In the genomic region with DNA sequence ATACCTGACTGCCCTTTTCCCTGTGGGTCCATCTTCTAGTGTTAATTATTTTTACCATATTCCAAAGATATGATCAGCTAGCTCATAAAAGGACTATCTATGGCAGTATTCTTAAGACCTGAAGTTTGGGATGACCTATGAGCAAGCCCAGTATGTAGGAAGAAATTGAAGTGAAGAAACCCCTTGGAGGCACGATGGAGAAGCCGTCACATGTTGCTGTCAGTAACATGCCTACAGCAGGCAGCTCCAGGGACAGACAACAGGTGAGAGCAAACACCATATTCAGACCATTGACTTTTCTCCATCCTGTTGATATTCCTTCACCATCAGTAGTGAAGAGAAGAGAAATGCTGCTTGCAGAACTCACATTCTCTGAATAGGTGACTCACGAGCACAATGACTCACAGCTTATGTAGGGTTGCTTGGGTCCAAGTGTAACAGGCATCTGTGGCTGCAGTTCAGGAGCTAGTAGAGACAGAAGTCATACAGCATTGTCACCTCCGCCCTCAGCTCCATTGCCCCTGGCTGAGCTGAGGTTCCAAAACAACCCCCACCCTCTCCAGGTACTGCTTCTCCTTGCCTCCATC, we compare ENCODE assay signal across 10 cellular contexts. TPM values are rescaled to one million over a fixed set of nuclear protein-coding genes. Genes with fewer than 3 reads are reported as not detected.
DNase-seq lines count a peak whose midpoint lies in the region; ATAC-seq, FAIRE-seq and TF ChIP-seq lines count a peak whose summit lies in the region.
"Had no signal": no experiment of that assay in that cellular context is flagged by ENCODE, and none has a peak within 500 bp of the region (broad histone marks: within the 10 kb centered on the region; RNA-seq: fewer than 3 reads in every experiment).

No MANE protein-coding gene starts in this region.

- peaks cover 0 to 3% of the 10 kb centered on the region in 2 experiments for H3K27me3 ChIP-seq in endothelial cell of umbilical vein (ENCODE audit: control insufficient read depth in 2 of 2, insufficient read depth in 2 of 2, low read length in 2 of 2)

- intact Hi-C loops in endothelial cell of umbilical vein (cut with micrococcal nuclease) = loop anchor here (1.0 to 2.0 kb wide), 2 partner anchors 51 to 246 kb away; no protein-coding TSS in a partner anchor

- POLR2A ChIA-PET in endothelial cell of umbilical vein (lab: Charles Lee) = no interaction called here

- DNase-seq in activated T-cell treated with anti-CD3 and anti-CD28 coated beads, Interleukin-2, amount 50 U/mL, for 4 hours = no peak
- DNase-seq in activated T-cell treated with anti-CD3 and anti-CD28 coated beads for 4 hours (no peak), NCI-H460 (ENCODE audit: extremely low read depth, low read depth) (peak; percentile 64), endothelial cell of umbilical vein (ENCODE audit: low read depth, low spot score) (peak; percentile 87), smooth muscle cell of the brain vasculature (ENCODE audit: low read depth, low spot score) (peak; percentile 20), epidermal melanocyte (ENCODE audit: insufficient read length, low spot score) (no peak), GOT3 (lab: John Stamatoyannopoulos, UW) (no peak), RPMI8226 (no peak)

- ATAC-seq in activated T-cell treated with anti-CD3 and anti-CD28 coated beads, Interleukin-2, amount 50 U/mL, for 4 hours = peak; percentile 76 to 78

- no peaks in the 10 kb centered on the region for H3K79me2 ChIP-seq in endothelial cell of umbilical vein (ENCODE audit: control insufficient read depth, insufficient read depth, low read length)

- no peak overlapping the region for H3K4me3 ChIP-seq in endothelial cell of umbilical vein (replicated peaks in 1 of 3; ENCODE audit: insufficient read depth in 1 of 3, low read depth in 1 of 3, low read length in 3 of 3)

- FAIRE-seq in endothelial cell of umbilical vein (lab: Jason Lieb, UNC) = peak; percentile 94

- H3K9ac ChIP-seq in endothelial cell of umbilical vein (replicated peaks; ENCODE audit: extremely low read depth, insufficient read depth, low read length) = no peak overlapping the region

- H3K9me3 Mint-ChIP-seq in activated T-cell treated with anti-CD3 and anti-CD28 coated beads, Interleukin-2, amount 50 U/mL, for 4 hours = no peaks in the 10 kb centered on the region

- TF ChIP-seq CTCF in endothelial cell of umbilical vein (IDR thresholded peaks at IDR 0.05; ENCODE audit: extremely low read depth in 1 of 2, insufficient read depth in 1 of 2, low read depth in 1 of 2, low read length in 2 of 2) = no peak

- no peaks in the 10 kb centered on the region for H4K20me1 ChIP-seq in endothelial cell of umbilical vein (replicated peaks; ENCODE audit: control insufficient read depth, extremely low read depth, insufficient read depth, low read length)

- no TSS peak for BruUV-seq in endothelial cell of umbilical vein (replicated peaks; lab: Mats Ljungman, UMichigan)

- H3K9me1 ChIP-seq in endothelial cell of umbilical vein (replicated peaks; ENCODE audit: control insufficient read depth, extremely low read depth, insufficient read depth, low read length) = no peaks in the 10 kb centered on the region

- peaks cover 35% of the 10 kb centered on the region for H3K27me3 Mint-ChIP-seq in activated T-cell treated with anti-CD3 and anti-CD28 coated beads, Interleukin-2, amount 50 U/mL, for 4 hours (ENCODE audit: low read depth)

- dilution Hi-C loops in endothelial cell of umbilical vein (cut with MboI; ENCODE audit: extremely low pct_ligation_motif_present, low sequenced_read_pairs) = no loop called here

- peaks cover 42% of the 10 kb centered on the region for H3K4me1 ChIP-seq in endothelial cell of umbilical vein (ENCODE audit: control insufficient read depth, extremely low read depth, insufficient read depth, low read length)

- no peak overlapping the region for H3K27ac ChIP-seq in endothelial cell of umbilical vein (ENCODE audit: insufficient read depth, low read depth, low read length)
- H3K27ac ChIP-seq: C4-2B had no signal

- H2AFZ ChIP-seq in endothelial cell of umbilical vein (ENCODE audit: low read depth, low read length) = no peak overlapping the region

- CTCF ChIA-PET in endothelial cell of umbilical vein (lab: Charles Lee) = interaction anchor here (0.5 to 4.8 kb wide), 5 partner anchors 24 to 246 kb away, joined by 3 to 94 read pairs (median 3); no protein-coding TSS in a partner anchor

- no peaks in the 10 kb centered on the region for H3K9me3 ChIP-seq in endothelial cell of umbilical vein (replicated peaks; ENCODE audit: control insufficient read depth, insufficient read depth, low read length)

- H3K36me3 Mint-ChIP-seq in activated T-cell treated with anti-CD3 and anti-CD28 coated beads, Interleukin-2, amount 50 U/mL, for 4 hours (ENCODE audit: insufficient read depth) = no peaks in the 10 kb centered on the region

- no peak for TF ChIP-seq POLR2A in endothelial cell of umbilical vein (IDR thresholded peaks at IDR 0.05; ENCODE audit: low read depth, low read length)

- H3K4me1 Mint-ChIP-seq in activated T-cell treated with anti-CD3 and anti-CD28 coated beads, Interleukin-2, amount 50 U/mL, for 4 hours (ENCODE audit: low read depth) = no peaks in the 10 kb centered on the region

- no peaks in the 10 kb centered on the region for H3K36me3 ChIP-seq in endothelial cell of umbilical vein (ENCODE audit: control insufficient read depth in 2 of 2, extremely low read depth in 1 of 2, insufficient read depth in 2 of 2, low read length in 2 of 2)

- H3K4me3 Mint-ChIP-seq in activated T-cell treated with anti-CD3 and anti-CD28 coated beads, Interleukin-2, amount 50 U/mL, for 4 hours = no peak overlapping the region

- no peak overlapping the region for H3K4me2 ChIP-seq in endothelial cell of umbilical vein (ENCODE audit: insufficient read depth, low read length)

TF ChIP-seq in endothelial cell of umbilical vein, 7 proteins besides CTCF, POLR2A, EP300 and RAD21:
- peak; percentile 98 for TF ChIP-seq FOS (IDR thresholded peaks at IDR 0.05; ENCODE audit: borderline replicate concordance, insufficient read depth, low read length)
- peak; percentile 93 for TF ChIP-seq JUN (IDR thresholded peaks at IDR 0.05; ENCODE audit: borderline replicate concordance, insufficient read depth, insufficient read length, low read depth)
- TF ChIP-seq, protein P1, sequence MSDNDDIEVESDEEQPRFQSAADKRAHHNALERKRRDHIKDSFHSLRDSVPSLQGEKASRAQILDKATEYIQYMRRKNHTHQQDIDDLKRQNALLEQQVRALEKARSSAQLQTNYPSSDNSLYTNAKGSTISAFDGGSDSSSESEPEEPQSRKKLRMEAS (IDR thresholded peaks at IDR 0.05; ENCODE audit: insufficient read depth, insufficient read length) = no peak
TF ChIP-seq in endothelial cell of umbilical vein: peak in this region for 2.

RNA-seq across cellular contexts. Expression of gene LYZL2, which starts 8.4 kb away (rescaled TPM):
- not detected for total RNA-seq in activated T-cell treated with anti-CD3 and anti-CD28 coated beads, Interleukin-2, amount 50 U/mL, for 4 hours
- not detected in 2 replicates for total RNA-seq in NCI-H460 (2014; rRNA removed; shearing (Covaris generic))
- polyA plus RNA-seq in NCI-H460 (2014; cell fraction: nucleus; rRNA removed) = not detected in 2 replicates
- total RNA-seq in endothelial cell of umbilical vein = not detected in 2 replicates
- not detected in 2 replicates for polyA plus RNA-seq in endothelial cell of umbilical vein
- polyA plus RNA-seq in endothelial cell of umbilical vein (2011; cell fraction: cytosol; rRNA removed) = not detected in 2 replicates
- not detected in 2 replicates for polyA plus RNA-seq in endothelial cell of umbilical vein (2011; cell fraction: nucleus; rRNA removed)
- polyA plus RNA-seq in endothelial cell of umbilical vein (2012) = not detected in 2 replicates
- polyA minus RNA-seq in endothelial cell of umbilical vein = not detected in 2 replicates
- polyA minus RNA-seq in endothelial cell of umbilical vein (2011; cell fraction: cytosol; rRNA and poly(A)+ RNA removed) = not detected
- polyA minus RNA-seq in endothelial cell of umbilical vein (2011; cell fraction: nucleus; rRNA and poly(A)+ RNA removed) = not detected in 2 replicates
- total RNA-seq: progenitor cell of endocrine pancreas had no signal

Comparison
In these comparisons a context has a peak if more than half of its experiments do, and no peak if none do; other contexts are left out.
1. DNase-seq: peak in NCI-H460 (single experiment), endothelial cell of umbilical vein (single experiment) and smooth muscle cell of the brain vasculature (single experiment); none in activated T-cell treated with anti-CD3 and anti-CD28 coated beads, Interleukin-2, amount 50 U/mL, for 4 hours (single experiment), activated T-cell treated with anti-CD3 and anti-CD28 coated beads for 4 hours (single experiment), epidermal melanocyte (single experiment), GOT3 (single experiment) and RPMI8226 (single experiment).